1 cellular context compared by ENCODE assay signal in genomic region chr6:151229401-151230276, GRCh38.
TF ChIP-seq lines count a peak whose summit lies in the region.

No MANE protein-coding gene starts in this region.

TF ChIP-seq in K562, 482 proteins besides CTCF, POLR2A, EP300 and RAD21 (continued from another document and continues in another):
- TF ChIP-seq TBP (optimal IDR thresholded peaks at IDR 0.05; ENCODE audit: low read depth, low read length): peak; percentile 31
- no peak for TF ChIP-seq PHB (CRISPR knock-in tag; IDR thresholded peaks at IDR 0.05)
- peak; percentile 100 for TF ChIP-seq STAT5A (IDR thresholded peaks at IDR 0.05; ENCODE audit: borderline replicate concordance, low read length)
- TF ChIP-seq SMAD2 (IDR thresholded peaks at IDR 0.05; ENCODE audit: low read depth, low read length): no peak
- no peak for TF ChIP-seq MCM7 (IDR thresholded peaks at IDR 0.05)
- 0 out of 4 replicates have a peak, but pooled peaks of 1 of the 2 experiments have one; percentile 18 for TF ChIP-seq ZNF318 (IDR thresholded peaks at IDR 0.05; ENCODE audit: borderline replicate concordance in 1 of 2, low read depth in 1 of 2)
- TF ChIP-seq RBBP5 (IDR thresholded peaks at IDR 0.05; ENCODE audit: borderline replicate concordance, insufficient read depth, low read length, poor library complexity, severe bottlenecking): peak; percentile 79
- TF ChIP-seq CLOCK (CRISPR knock-in tag; IDR thresholded peaks at IDR 0.05; ENCODE audit: borderline replicate concordance): no peak
- TF ChIP-seq NKRF (IDR thresholded peaks at IDR 0.05; ENCODE audit: borderline replicate concordance): no peak
- TF ChIP-seq ZNF77 (CRISPR knock-in tag; IDR thresholded peaks at IDR 0.05): no peak
- no peak for TF ChIP-seq ELF2 (CRISPR knock-in tag; IDR thresholded peaks at IDR 0.05)
- peak; percentile 98 for TF ChIP-seq SOX6 (IDR thresholded peaks at IDR 0.05)
- peak; percentile 96 for TF ChIP-seq FOSL1 (tag; conservative IDR thresholded peaks at IDR 0.05)
- no peak for TF ChIP-seq CBX5 (IDR thresholded peaks at IDR 0.05; ENCODE audit: borderline replicate concordance, low read depth)
- TF ChIP-seq JUNB (CRISPR knock-in tag; conservative IDR thresholded peaks at IDR 0.05): no peak
- TF ChIP-seq RCOR1 (IDR thresholded peaks at IDR 0.05; ENCODE audit: borderline replicate concordance in 1 of 2, low read depth in 2 of 2, low read length in 2 of 2): peak in 1 of 2 experiments; percentile 26; a peak in 1 of 4 replicates
- TF ChIP-seq ATF3 (IDR thresholded peaks at IDR 0.05): peak; percentile 78; the same call in 1 of the 2 replicates
- TF ChIP-seq ATF3 (CRISPR knock-in tag; conservative IDR thresholded peaks at IDR 0.05): no peak
- no peak for TF ChIP-seq ZNF512 (tag; IDR thresholded peaks at IDR 0.05)
- peak; percentile 17; the same call in 1 of the 2 replicates for TF ChIP-seq ZNF175 (CRISPR knock-in tag; IDR thresholded peaks at IDR 0.05; ENCODE audit: low read depth)
- TF ChIP-seq HCFC1 (IDR thresholded peaks at IDR 0.05; ENCODE audit: low read depth, low read length): no peak
- TF ChIP-seq MAX (CRISPR knock-in tag; IDR thresholded peaks at IDR 0.05): no peak; the same call in 1 of the 2 replicates
- TF ChIP-seq ZC3H11A (IDR thresholded peaks at IDR 0.05; ENCODE audit: low read depth, low read length): no peak
- TF ChIP-seq ZC3H4 (CRISPR knock-in tag; IDR thresholded peaks at IDR 0.05; ENCODE audit: borderline replicate concordance): no peak
- TF ChIP-seq SIN3B (IDR thresholded peaks at IDR 0.05; ENCODE audit: low read depth): no peak
- 0 out of 2 replicates have a peak, but pooled peaks have one; percentile 6 for TF ChIP-seq MEF2D (tag; conservative IDR thresholded peaks at IDR 0.05; ENCODE audit: low read depth)
- TF ChIP-seq ID3 (CRISPR knock-in tag; IDR thresholded peaks at IDR 0.05): no peak
- 0 out of 2 replicates have a peak, but pooled peaks have one; percentile 10 for TF ChIP-seq ID3 (tag; IDR thresholded peaks at IDR 0.05)
- TF ChIP-seq DIDO1 (tag; IDR thresholded peaks at IDR 0.05; ENCODE audit: low read depth): no peak
- TF ChIP-seq U2AF2 (optimal IDR thresholded peaks at IDR 0.05; ENCODE audit: low read depth, low read length): no peak
- TF ChIP-seq IFI16 (CRISPR knock-in tag; IDR thresholded peaks at IDR 0.05): no peak
- TF ChIP-seq TSHZ1 (CRISPR knock-in tag; IDR thresholded peaks at IDR 0.05): no peak
- no peak for TF ChIP-seq CHD2 (IDR thresholded peaks at IDR 0.05; ENCODE audit: low read depth, low read length)
- TF ChIP-seq ZBTB5 (IDR thresholded peaks at IDR 0.05): peak; percentile 61
- TF ChIP-seq MTA2 (IDR thresholded peaks at IDR 0.05; ENCODE audit: low read depth): peak; percentile 37
- no peak for TF ChIP-seq ZNF408 (CRISPR knock-in tag; IDR thresholded peaks at IDR 0.05; ENCODE audit: low read depth)
- no peak for TF ChIP-seq ARHGAP35 (IDR thresholded peaks at IDR 0.05; ENCODE audit: partially characterized antibody)
- no peak for TF ChIP-seq RBM22 (IDR thresholded peaks at IDR 0.05; ENCODE audit: low read depth, low read length, poor library complexity, severe bottlenecking)
- no peak for TF ChIP-seq MTF1 (CRISPR knock-in tag; IDR thresholded peaks at IDR 0.05; ENCODE audit: borderline replicate concordance)
